In the genomic region with DNA sequence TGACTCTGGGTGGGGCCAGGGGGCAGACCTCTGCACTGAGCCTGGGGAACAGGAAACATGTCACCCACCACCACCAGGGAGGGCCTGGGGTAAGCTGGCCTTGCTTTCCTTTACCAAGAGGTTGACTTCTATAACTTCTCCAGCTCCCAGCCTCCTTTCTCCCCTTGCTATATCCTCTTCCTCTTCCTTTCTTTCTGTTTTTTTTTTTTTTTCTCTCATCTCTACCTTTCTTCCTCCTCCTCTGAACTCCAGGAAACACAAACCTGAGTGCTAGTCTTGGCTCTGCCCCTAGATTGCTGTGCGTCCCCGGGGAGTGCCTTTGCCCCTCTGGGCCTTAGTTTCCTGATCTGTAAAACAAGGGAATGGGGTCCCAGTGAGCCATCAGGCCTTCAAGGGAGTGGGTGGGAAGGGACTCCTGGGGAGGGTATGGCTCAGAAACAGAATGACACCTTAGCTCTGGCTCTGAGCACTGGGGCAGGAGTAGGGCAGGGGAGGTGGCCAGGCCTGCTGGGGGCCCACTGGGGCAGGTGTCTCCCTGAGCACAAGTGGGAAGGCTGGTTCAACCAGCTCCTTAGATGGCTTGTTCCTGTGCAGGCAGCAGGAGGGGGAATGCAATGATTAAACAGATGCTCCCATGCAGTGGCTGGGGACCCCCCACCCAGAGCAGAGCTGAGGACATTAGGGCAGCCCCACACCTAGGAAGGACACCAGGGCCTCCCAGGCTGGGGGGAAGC, we compare ENCODE assay signal across 8 cellular contexts. TPM values are rescaled to one million over a fixed set of nuclear protein-coding genes. Genes with fewer than 3 reads are reported as not detected.
DNase-seq lines count a peak whose midpoint lies in the region; ATAC-seq, FAIRE-seq and TF ChIP-seq lines count a peak whose summit lies in the region.

No MANE protein-coding gene starts in this region.

- H3K4me3 Mint-ChIP-seq in Caco-2 (ENCODE audit: unreplicated experiment) (peak overlapping the region; percentile 36), T-helper 17 cell (no peak overlapping the region)

- H3K27me3 Mint-ChIP-seq in Caco-2 (ENCODE audit: insufficient read depth, unreplicated experiment), result no peaks in the 10 kb centered on the region
- no peaks in the 10 kb centered on the region for H3K27me3 Mint-ChIP-seq in T-helper 17 cell

- 63% methylated on average over 2 of the region's 2 CpGs for WGBS in esophagus muscularis mucosa
- no CpG with 5 or more reads among the region's 2 CpGs for WGBS in trophoblast cell (ENCODE audit: extremely low coverage, insufficient coverage, insufficient read length)

- H3K9ac ChIP-seq in trophoblast cell (ENCODE audit: low read length) (no peak overlapping the region), kidney (ENCODE audit: low read length in 2 of 2) (peak overlapping the region in 1 of 2 donors; percentile 15)

- no peak overlapping the region for H4K91ac ChIP-seq in trophoblast cell (ENCODE audit: low read depth, low read length)

- POLR2A ChIA-PET in Caco-2 (lab: Charles Lee), result interaction anchor here (0.6 to 0.7 kb wide), 2 partner anchors 12 to 20 kb away, joined by 3 to 4 read pairs; a partner anchor contains a TSS

- peaks cover 14% of the 10 kb centered on the region for H3K79me2 ChIP-seq in trophoblast cell (ENCODE audit: control insufficient read depth, insufficient read depth, low read length, poor library complexity)

- no peak overlapping the region for H3K23ac ChIP-seq in trophoblast cell (ENCODE audit: low read length)

- peaks cover 16% of the 10 kb centered on the region for H3K79me1 ChIP-seq in trophoblast cell (ENCODE audit: low read length)

- no TSS peak for BruUV-seq in Caco-2 (replicated peaks; lab: Mats Ljungman, UMichigan)

- intact Hi-C loops in Caco-2 (cut with micrococcal nuclease; ENCODE audit: unreplicated experiment), result no loop called here
- intact Hi-C loops in esophagus muscularis mucosa (cut with DNase I), result no loop called here
- intact Hi-C loops in kidney (cut with DNase I), result no loop called here

- H4K12ac ChIP-seq in trophoblast cell (ENCODE audit: low read depth, low read length), result no peak overlapping the region

- H3K18ac ChIP-seq in trophoblast cell (ENCODE audit: low read length), result peak overlapping the region; percentile 16

- H3K9me3 Mint-ChIP-seq in Caco-2 (ENCODE audit: unreplicated experiment), result no peaks in the 10 kb centered on the region

- TF ChIP-seq EP300 in esophagus muscularis mucosa (IDR thresholded peaks at IDR 0.05), result no peak

- TF ChIP-seq POLR2A in esophagus muscularis mucosa (IDR thresholded peaks at IDR 0.05; ENCODE audit: low read depth), result no peak

- H3K36me3 ChIP-seq in Caco-2 (ENCODE audit: control insufficient read depth, insufficient read depth, low read length) (peaks cover 4% of the 10 kb centered on the region), esophagus muscularis mucosa (peaks cover 0 to 50% (median 23%) of the 10 kb centered on the region in 4 donors), trophoblast cell (ENCODE audit: control insufficient read depth in 1 of 2, insufficient read depth in 2 of 2, low read length in 2 of 2) (peaks cover 23 to 28% of the 10 kb centered on the region in 2 experiments), kidney (ENCODE audit: control insufficient read depth in 1 of 2, insufficient read depth in 2 of 2, low read length in 2 of 2) (peaks cover 0 to 6% of the 10 kb centered on the region in 2 donors), HAP-1 (replicated peaks) (peaks cover 27% of the 10 kb centered on the region)

- H3K4me1 Mint-ChIP-seq in Caco-2 (ENCODE audit: low read depth, unreplicated experiment) (peaks cover 36% of the 10 kb centered on the region), T-helper 17 cell (peaks cover 24% of the 10 kb centered on the region)

- no peak overlapping the region for H2BK120ac ChIP-seq in trophoblast cell (ENCODE audit: insufficient read depth, low read length, poor library complexity)

- no peak overlapping the region for H3K14ac ChIP-seq in trophoblast cell (ENCODE audit: low read length)

- H2AK5ac ChIP-seq in trophoblast cell (ENCODE audit: low read length), result no peak overlapping the region

- peaks cover 23% of the 10 kb centered on the region for H3K36me3 Mint-ChIP-seq in Caco-2 (ENCODE audit: insufficient read depth, unreplicated experiment)
- H3K36me3 Mint-ChIP-seq in T-helper 17 cell (ENCODE audit: low read depth), result no peaks in the 10 kb centered on the region

- TF ChIP-seq CTCF in Caco-2 (IDR thresholded peaks at IDR 0.05; ENCODE audit: insufficient read depth in 1 of 2, low read depth in 1 of 2, low read length in 1 of 2, severe bottlenecking in 1 of 2, unreplicated experiment in 1 of 2) (no peak), esophagus muscularis mucosa (IDR thresholded peaks at IDR 0.05) (no peak), kidney (IDR thresholded peaks at IDR 0.05; ENCODE audit: borderline replicate concordance, extremely low read depth, insufficient read depth) (no peak)

- no peak overlapping the region for H4K8ac ChIP-seq in trophoblast cell (ENCODE audit: low read depth, low read length)

- peak overlapping the region; percentile 60 to 95 (median 68) for H3K27ac ChIP-seq in esophagus muscularis mucosa (replicated peaks in 1 of 4)
- no peak overlapping the region for H3K27ac ChIP-seq in trophoblast cell (ENCODE audit: low read depth, low read length)
- no peak overlapping the region for H3K27ac ChIP-seq in kidney (ENCODE audit: low read depth in 2 of 2, low read length in 2 of 2)

- peak overlapping the region; percentile 3 for H3K4ac ChIP-seq in trophoblast cell (ENCODE audit: low read depth, low read length)

- CTCF ChIA-PET in Caco-2 (lab: Charles Lee), result interaction anchor here (0.6 to 0.8 kb wide), 2 partner anchors 9 to 12 kb away, joined by 3 to 7 read pairs; a partner anchor contains a TSS

- H3K4me2 ChIP-seq in trophoblast cell (ENCODE audit: low read length), result peak overlapping the region; percentile 37

- H2AFZ ChIP-seq in trophoblast cell (ENCODE audit: insufficient read depth, low read length, poor library complexity), result no peak overlapping the region

- H3K9me3 ChIP-seq in Caco-2 (no peaks in the 10 kb centered on the region), T-helper 17 cell (ENCODE audit: control insufficient read depth, low read length, poor library complexity, severe bottlenecking) (no peaks in the 10 kb centered on the region), esophagus muscularis mucosa (no peaks in the 10 kb centered on the region), trophoblast cell (ENCODE audit: insufficient read depth, low read depth, low read length) (peaks cover 2% of the 10 kb centered on the region), kidney (ENCODE audit: control insufficient read depth in 1 of 2, low read length in 2 of 2) (no peaks in the 10 kb centered on the region), HAP-1 (no peaks in the 10 kb centered on the region)

- H2BK5ac ChIP-seq in trophoblast cell (ENCODE audit: low read depth, low read length, poor library complexity), result no peak overlapping the region

- peaks cover 46% of the 10 kb centered on the region for H3K4me1 ChIP-seq in Caco-2
- H3K4me1 ChIP-seq in esophagus muscularis mucosa, result peaks cover 71 to 89% (median 81%) of the 10 kb centered on the region in 4 donors
- peaks cover 36 to 44% of the 10 kb centered on the region in 2 experiments for H3K4me1 ChIP-seq in trophoblast cell (ENCODE audit: control insufficient read depth in 1 of 2, insufficient read depth in 2 of 2, low read length in 2 of 2)
- peaks cover 38 to 45% of the 10 kb centered on the region in 2 donors for H3K4me1 ChIP-seq in kidney (ENCODE audit: control insufficient read depth in 1 of 2, insufficient read depth in 1 of 2, low read depth in 1 of 2, low read length in 2 of 2)
- H3K4me1 ChIP-seq in HAP-1, result peaks cover 23% of the 10 kb centered on the region

- no peak for FAIRE-seq in kidney (lab: Jason Lieb, UNC)

- H3K4me3 ChIP-seq in Caco-2 (ENCODE audit: low read depth, low read length) (no peak overlapping the region), esophagus muscularis mucosa (peak overlapping the region; percentile 71 to 89 (median 84)), trophoblast cell (ENCODE audit: low read depth, low read length) (no peak overlapping the region), kidney (ENCODE audit: low read length in 2 of 2) (peak overlapping the region in 1 of 2 donors; percentile 96), HAP-1 (no peak overlapping the region)

- ATAC-seq in T-helper 17 cell (peak; percentile 19), HG03175 (IDR thresholded peaks at IDR 0.05; ENCODE audit: unreplicated experiment) (no peak)

- no peak overlapping the region for H2BK12ac ChIP-seq in trophoblast cell (ENCODE audit: low read length)

- in situ Hi-C loops in HAP-1 (cut with MboI; ENCODE audit: low sequenced_read_pairs), result no loop called here

- H3K27me3 ChIP-seq in Caco-2 (replicated peaks; ENCODE audit: control insufficient read depth, insufficient read depth, low read length) (no peaks in the 10 kb centered on the region), esophagus muscularis mucosa (no peaks in the 10 kb centered on the region), trophoblast cell (ENCODE audit: insufficient read depth, low read length) (no peaks in the 10 kb centered on the region), HAP-1 (ENCODE audit: low read depth) (no peaks in the 10 kb centered on the region)

- DNase-seq in Caco-2 (no peak), T-helper 17 cell (no peak), esophagus muscularis mucosa (ENCODE audit: extremely low spot score) (no peak), trophoblast cell (no peak), CD1c-positive myeloid dendritic cell (ENCODE audit: extremely low spot score) (no peak), kidney (no peak), HAP-1 (ENCODE audit: low spot score in 2 of 2) (no peak)

- H3K27ac Mint-ChIP-seq in Caco-2 (ENCODE audit: unreplicated experiment) (peak overlapping the region; percentile 51), T-helper 17 cell (peak overlapping the region; percentile 60)

RNA-seq across cellular contexts. Expression of a gene that starts 4.3 kb away (rescaled TPM):
- 17.9 and 19.4 TPM in 2 replicates for total RNA-seq in Caco-2 (2022)
- total RNA-seq in T-helper 17 cell, result 1 to 10 TPM; 1.7 to 1.8 TPM
- 10 to 100 TPM; 27.8 to 47.6 (median 40.1) TPM for total RNA-seq in esophagus muscularis mucosa
- polyA plus RNA-seq in trophoblast cell (2013), result 11.9 and 12.6 TPM in 2 replicates
- 20.2 TPM for total RNA-seq in kidney
- 14.2 TPM for polyA plus RNA-seq in kidney (ENCODE audit: insufficient read depth, low read depth, low replicate concordance)

RNA-seq across cellular contexts. Expression of a gene that starts 12.0 kb away (rescaled TPM):
- total RNA-seq in Caco-2 (2022), result 58.4 and 60.4 TPM in 2 replicates
- 10 to 100 TPM; 30.1 to 35.5 TPM for total RNA-seq in T-helper 17 cell
- 10 to 100 TPM; 49.0 to 83.5 (median 62.1) TPM for total RNA-seq in esophagus muscularis mucosa
- polyA plus RNA-seq in trophoblast cell (2013), result 41.5 and 44.6 TPM in 2 replicates
- total RNA-seq in kidney, result 52.0 TPM
- polyA plus RNA-seq in kidney (ENCODE audit: insufficient read depth, low read depth, low replicate concordance), result 95.0 TPM

RNA-seq across cellular contexts. Expression of a gene that starts 26.5 kb away (rescaled TPM):
- 10.6 and 12.5 TPM in 2 replicates for total RNA-seq in Caco-2 (2022)
- 10 to 100 TPM; 14.5 to 15.0 TPM for total RNA-seq in T-helper 17 cell
- 10 to 100 TPM; 16.6 to 23.4 (median 18.8) TPM for total RNA-seq in esophagus muscularis mucosa
- 10.5 and 10.6 TPM in 2 replicates for polyA plus RNA-seq in trophoblast cell (2013)
- 24.1 TPM for total RNA-seq in kidney
- polyA plus RNA-seq in kidney (ENCODE audit: insufficient read depth, low read depth, low replicate concordance), result 37.4 TPM

Comparison
In these comparisons a context has a peak if more than half of its experiments do, and no peak if none do; other contexts are left out.
1. H3K4me3 ChIP-seq: peak in esophagus muscularis mucosa (4 of 4); none in Caco-2 (single experiment), trophoblast cell (single experiment) and HAP-1 (single experiment).
2. H3K27ac ChIP-seq: peak in esophagus muscularis mucosa (4 of 4); none in trophoblast cell (single experiment) and kidney (0 of 2).